12 cellular contexts compared by ENCODE assay signal in the genomic region with DNA sequence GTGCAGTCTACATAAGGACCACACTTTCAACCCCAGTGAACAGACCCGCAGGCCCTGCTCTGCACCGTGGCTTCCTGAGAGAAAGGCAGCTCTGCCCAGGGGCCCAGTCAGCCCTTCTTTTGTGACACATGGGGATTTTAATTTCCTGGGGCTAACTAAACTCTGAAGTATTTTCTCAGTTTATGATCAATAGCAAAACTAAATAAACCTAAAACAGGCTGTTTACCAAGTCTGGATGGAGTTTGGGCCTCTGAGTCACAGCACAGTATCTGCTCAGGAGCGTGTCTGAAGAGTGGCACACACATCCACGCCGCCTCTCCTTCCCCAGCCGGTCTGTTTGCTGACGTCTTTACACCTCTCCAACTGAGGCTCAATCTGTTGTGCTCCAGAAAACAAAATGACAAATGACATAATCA.
A peak's percentile ranks its signal among the peaks of the same experiment; 100 is the strongest.
DNase-seq lines count a peak whose midpoint lies in the region; ATAC-seq and TF ChIP-seq lines count a peak whose summit lies in the region.
"Had no signal": no experiment of that assay in that cellular context is flagged by ENCODE, and none has a peak within 500 bp of the region (broad histone marks: within the 10 kb centered on the region; RNA-seq: fewer than 3 reads in every experiment).

No MANE protein-coding gene starts in this region.

- peak; percentile 83 for ATAC-seq in CD8-positive, alpha-beta T cell
- ATAC-seq in HG03442 (IDR thresholded peaks at IDR 0.05; ENCODE audit: unreplicated experiment), result peak; percentile 44
- ATAC-seq in activated T-cell treated with anti-CD3 and anti-CD28 coated beads, Interleukin-2, amount 50 U/mL, for 4 hours, result peak; percentile 76 to 87
- ATAC-seq in mucosa of descending colon, result peak; percentile 53
- ATAC-seq in WTC11, result no peak
- ATAC-seq: GM23338 had no signal

- H3K36me3 ChIP-seq in CD8-positive, alpha-beta T cell (ENCODE audit: insufficient read depth, low read length), result no peaks in the 10 kb centered on the region
- no peaks in the 10 kb centered on the region for H3K36me3 ChIP-seq in mucosa of descending colon (ENCODE audit: low read depth)

- CTCF ChIA-PET in CD8-positive, alpha-beta T cell (lab: Charles Lee), result interaction anchor here (0.6 kb wide), 1 partner anchor 24 kb away, joined by 3 read pairs; no protein-coding TSS in a partner anchor
- CTCF ChIA-PET in WTC11 (lab: Charles Lee), result no interaction called here

- no peaks in the 10 kb centered on the region for H3K27me3 Mint-ChIP-seq in CD8-positive, alpha-beta T cell (ENCODE audit: low read depth)
- H3K27me3 Mint-ChIP-seq in activated T-cell treated with anti-CD3 and anti-CD28 coated beads, Interleukin-2, amount 50 U/mL, for 4 hours (ENCODE audit: low read depth), result no peaks in the 10 kb centered on the region
- H3K27me3 Mint-ChIP-seq in WTC11 (ENCODE audit: low read depth), result no peaks in the 10 kb centered on the region
- H3K27me3 Mint-ChIP-seq in type B pancreatic cell, result peaks cover 15% of the 10 kb centered on the region
- H3K27me3 Mint-ChIP-seq: stimulated activated naive CD8-positive, alpha-beta T cell treated with anti-CD3 and anti-CD28 coated beads, Interleukin-15, Interleukin-2, amounts not matched to agents 100 ng/mL and 50 ng/mL, for 24 hours had no signal

- no peak overlapping the region for H3K4me3 Mint-ChIP-seq in CD8-positive, alpha-beta T cell
- H3K4me3 Mint-ChIP-seq in activated T-cell treated with anti-CD3 and anti-CD28 coated beads, Interleukin-2, amount 50 U/mL, for 4 hours, result no peak overlapping the region
- H3K4me3 Mint-ChIP-seq in WTC11 (no peak overlapping the region), type B pancreatic cell (no peak overlapping the region)
- H3K4me3 Mint-ChIP-seq: GM23338; stimulated activated naive CD8-positive, alpha-beta T cell treated with anti-CD3 and anti-CD28 coated beads, Interleukin-15, Interleukin-2, amounts not matched to agents 100 ng/mL and 50 ng/mL, for 24 hours had no signal

- no peaks in the 10 kb centered on the region for H3K36me3 Mint-ChIP-seq in CD8-positive, alpha-beta T cell
- no peaks in the 10 kb centered on the region for H3K36me3 Mint-ChIP-seq in activated T-cell treated with anti-CD3 and anti-CD28 coated beads, Interleukin-2, amount 50 U/mL, for 4 hours (ENCODE audit: insufficient read depth)
- no peaks in the 10 kb centered on the region for H3K36me3 Mint-ChIP-seq in WTC11
- no peaks in the 10 kb centered on the region for H3K36me3 Mint-ChIP-seq in type B pancreatic cell

- TF ChIP-seq CTCF in CD8-positive, alpha-beta T cell (IDR thresholded peaks at IDR 0.05), result no peak
- no peak for TF ChIP-seq CTCF in mucosa of descending colon (IDR thresholded peaks at IDR 0.05)
- no peak for TF ChIP-seq CTCF in WTC11 (IDR thresholded peaks at IDR 0.05)
- TF ChIP-seq CTCF in type B pancreatic cell (conservative IDR thresholded peaks at IDR 0.05), result no peak

- H3K4me1 ChIP-seq in CD8-positive, alpha-beta T cell (ENCODE audit: insufficient read depth, low read length), result no peaks in the 10 kb centered on the region
- no peaks in the 10 kb centered on the region for H3K4me1 ChIP-seq in mucosa of descending colon (ENCODE audit: low read depth)

- POLR2A ChIA-PET in CD8-positive, alpha-beta T cell (lab: Charles Lee), result interaction anchor here (0.9 kb wide), 1 partner anchor 8 kb away, joined by 5 read pairs; no protein-coding TSS in a partner anchor
- POLR2A ChIA-PET in WTC11 (lab: Charles Lee), result no interaction called here

- H3K9me3 ChIP-seq in CD8-positive, alpha-beta T cell (ENCODE audit: low read length), result no peaks in the 10 kb centered on the region
- H3K9me3 ChIP-seq in mucosa of descending colon, result no peaks in the 10 kb centered on the region

- H3K9me3 Mint-ChIP-seq in CD8-positive, alpha-beta T cell, result no peaks in the 10 kb centered on the region
- no peaks in the 10 kb centered on the region for H3K9me3 Mint-ChIP-seq in activated T-cell treated with anti-CD3 and anti-CD28 coated beads, Interleukin-2, amount 50 U/mL, for 4 hours
- H3K9me3 Mint-ChIP-seq in WTC11 (no peaks in the 10 kb centered on the region), type B pancreatic cell (no peaks in the 10 kb centered on the region)
- H3K9me3 Mint-ChIP-seq: GM23338; stimulated activated naive CD8-positive, alpha-beta T cell treated with anti-CD3 and anti-CD28 coated beads, Interleukin-15, Interleukin-2, amounts not matched to agents 100 ng/mL and 50 ng/mL, for 24 hours had no signal

- no peak overlapping the region for H3K4me3 ChIP-seq in CD8-positive, alpha-beta T cell (ENCODE audit: low read depth, low read length)
- no peak overlapping the region for H3K4me3 ChIP-seq in mucosa of descending colon
- H3K4me3 ChIP-seq: GM23338 had no signal

- no peaks in the 10 kb centered on the region for H3K27me3 ChIP-seq in CD8-positive, alpha-beta T cell (ENCODE audit: insufficient read depth, low read length)

- peak in 2 of 7 experiments; percentile 39 to 61 for DNase-seq in CD8-positive, alpha-beta T cell
- DNase-seq in activated T-cell treated with anti-CD3 and anti-CD28 coated beads, Interleukin-2, amount 50 U/mL, for 4 hours, result no peak
- DNase-seq in mucosa of descending colon (no peak), WTC11 (ENCODE audit: low spot score) (no peak), type B pancreatic cell (ENCODE audit: extremely low spot score, unreplicated experiment) (no peak)
- DNase-seq in effector CD4-positive, alpha-beta T cell, result no peak
- DNase-seq: NCI-H1930, NCI-H748 treated with DMSO at 0.1 percent for 48 hours, RPMI8226 had no signal

- H3K27ac ChIP-seq in CD8-positive, alpha-beta T cell (ENCODE audit: low read depth, low read length), result no peak overlapping the region

- H3K4me1 Mint-ChIP-seq in CD8-positive, alpha-beta T cell (ENCODE audit: low read depth), result peaks cover 43% of the 10 kb centered on the region
- peaks cover 30% of the 10 kb centered on the region for H3K4me1 Mint-ChIP-seq in activated T-cell treated with anti-CD3 and anti-CD28 coated beads, Interleukin-2, amount 50 U/mL, for 4 hours (ENCODE audit: low read depth)
- H3K4me1 Mint-ChIP-seq in WTC11, result peaks cover 5% of the 10 kb centered on the region; the same call in 1 of the 2 replicates
- peaks cover 30% of the 10 kb centered on the region for H3K4me1 Mint-ChIP-seq in type B pancreatic cell (ENCODE audit: unreplicated experiment)
- H3K4me1 Mint-ChIP-seq: GM23338 had no signal

- peak overlapping the region; percentile 42 for H3K27ac Mint-ChIP-seq in CD8-positive, alpha-beta T cell
- H3K27ac Mint-ChIP-seq in WTC11, result no peak overlapping the region
- H3K27ac Mint-ChIP-seq in type B pancreatic cell, result no peak overlapping the region
- H3K27ac Mint-ChIP-seq: GM23338; stimulated activated naive CD8-positive, alpha-beta T cell treated with anti-CD3 and anti-CD28 coated beads, Interleukin-15, Interleukin-2, amounts not matched to agents 100 ng/mL and 50 ng/mL, for 24 hours had no signal

- intact Hi-C loops in CD8-positive, alpha-beta T cell (cut with DNase I, micrococcal nuclease), result no loop called here
- intact Hi-C loops in mucosa of descending colon (cut with DNase I, micrococcal nuclease), result no loop called here

TF ChIP-seq in WTC11, 78 proteins besides CTCF, POLR2A, EP300 and RAD21:
- TF ChIP-seq ZNF121 (CRISPR knock-in tag; IDR thresholded peaks at IDR 0.05), result no peak
- no peak for TF ChIP-seq SMAD4 (CRISPR knock-in tag; IDR thresholded peaks at IDR 0.05)
- no peak for TF ChIP-seq SMAD3 (CRISPR knock-in tag; IDR thresholded peaks at IDR 0.05; ENCODE audit: borderline replicate concordance)
- TF ChIP-seq ESRRA (CRISPR knock-in tag; IDR thresholded peaks at IDR 0.05; ENCODE audit: borderline replicate concordance), result no peak
- no peak for TF ChIP-seq ZNF232 (CRISPR knock-in tag; IDR thresholded peaks at IDR 0.05)
- TF ChIP-seq, protein P1, sequence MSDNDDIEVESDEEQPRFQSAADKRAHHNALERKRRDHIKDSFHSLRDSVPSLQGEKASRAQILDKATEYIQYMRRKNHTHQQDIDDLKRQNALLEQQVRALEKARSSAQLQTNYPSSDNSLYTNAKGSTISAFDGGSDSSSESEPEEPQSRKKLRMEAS (CRISPR knock-in tag; IDR thresholded peaks at IDR 0.05), result no peak
